ENCODE assay signal across 3 cellular contexts in genomic region chr2:85211606-85212005, GRCh38.
DNase-seq lines count a peak whose midpoint lies in the region; ATAC-seq and TF ChIP-seq lines count a peak whose summit lies in the region.
"Not testable (repeated sequence)": the region's sequence is repeated elsewhere in the genome, so short reads cannot be mapped to it uniquely, and the experiment has no call there.

No MANE protein-coding gene starts in this region.

- not testable (repeated sequence) for H3K14ac ChIP-seq in trophoblast cell (ENCODE audit: low read length)

- peaks cover 78% of the 10 kb centered on the region for H3K4me1 Mint-ChIP-seq in WTC11

- not testable (repeated sequence) for H3K27me3 Mint-ChIP-seq in WTC11 (ENCODE audit: low read depth)

- not testable (repeated sequence) for H3K9me3 Mint-ChIP-seq in WTC11

- CTCF ChIA-PET in WTC11 (lab: Charles Lee), result interaction anchor here (0.7 to 2.0 kb wide), 5 partner anchors 9 to 286 kb away, joined by 3 to 5 read pairs (median 4); partner anchors contain the start of gene TCF7L1

- not testable (repeated sequence) for H3K27ac ChIP-seq in trophoblast cell (ENCODE audit: low read depth, low read length); suprapubic skin

- not testable (repeated sequence) for H4K8ac ChIP-seq in trophoblast cell (ENCODE audit: low read depth, low read length)

- peak overlapping the region; percentile 73; the same call in 1 of the 2 replicates for H3K27ac Mint-ChIP-seq in WTC11

- not testable (repeated sequence) for H3K9ac ChIP-seq in trophoblast cell (ENCODE audit: low read length)

- not testable (repeated sequence) for H3K4ac ChIP-seq in trophoblast cell (ENCODE audit: low read depth, low read length)

- not testable (repeated sequence) for H3K4me2 ChIP-seq in trophoblast cell (ENCODE audit: low read length)

- H4K12ac ChIP-seq in trophoblast cell (ENCODE audit: low read depth, low read length), result not testable (repeated sequence)

- WGBS in trophoblast cell (ENCODE audit: extremely low coverage, insufficient coverage, insufficient read length), result no CpG with 5 or more reads among the region's 9 CpGs
- 95% methylated on average over 9 of the region's 9 CpGs for WGBS in suprapubic skin

- not testable (repeated sequence) for H4K91ac ChIP-seq in trophoblast cell (ENCODE audit: low read depth, low read length)

- H2AK5ac ChIP-seq in trophoblast cell (ENCODE audit: low read length), result not testable (repeated sequence)

- H3K4me3 ChIP-seq in trophoblast cell (ENCODE audit: low read depth, low read length); suprapubic skin: not testable (repeated sequence)

- H3K36me3 Mint-ChIP-seq in WTC11, result not testable (repeated sequence)

- TF ChIP-seq EP300 in suprapubic skin (IDR thresholded peaks at IDR 0.05), result not testable (repeated sequence)

- not testable (repeated sequence) for H2BK12ac ChIP-seq in trophoblast cell (ENCODE audit: low read length)

- ATAC-seq in WTC11, result not testable (repeated sequence)

- not testable (repeated sequence) for H3K23ac ChIP-seq in trophoblast cell (ENCODE audit: low read length)

- H3K18ac ChIP-seq in trophoblast cell (ENCODE audit: low read length), result not testable (repeated sequence)

- H3K79me2 ChIP-seq in trophoblast cell (ENCODE audit: control insufficient read depth, insufficient read depth, low read length, poor library complexity), result not testable (repeated sequence)

- H2BK120ac ChIP-seq in trophoblast cell (ENCODE audit: insufficient read depth, low read length, poor library complexity), result not testable (repeated sequence)

- DNase-seq in WTC11 (ENCODE audit: low spot score), result not testable (repeated sequence)
- DNase-seq in trophoblast cell (peak; percentile 2 to 55), suprapubic skin (ENCODE audit: low spot score in 2 of 2) (peak; percentile 14 to 56)

- not testable (repeated sequence) for H3K79me1 ChIP-seq in trophoblast cell (ENCODE audit: low read length)

- H2BK5ac ChIP-seq in trophoblast cell (ENCODE audit: low read depth, low read length, poor library complexity), result not testable (repeated sequence)

- not testable (repeated sequence) for H3K4me3 Mint-ChIP-seq in WTC11

- H3K36me3 ChIP-seq in trophoblast cell (ENCODE audit: control insufficient read depth in 1 of 2, insufficient read depth in 2 of 2, low read length in 2 of 2); suprapubic skin: not testable (repeated sequence)

- not testable (repeated sequence) for H3K27me3 ChIP-seq in trophoblast cell (ENCODE audit: insufficient read depth, low read length); suprapubic skin

- TF ChIP-seq CTCF in WTC11 (IDR thresholded peaks at IDR 0.05); suprapubic skin (IDR thresholded peaks at IDR 0.05): not testable (repeated sequence)

- H3K9me3 ChIP-seq in trophoblast cell (ENCODE audit: insufficient read depth, low read depth, low read length); suprapubic skin: not testable (repeated sequence)

- H3K4me1 ChIP-seq in trophoblast cell (ENCODE audit: control insufficient read depth in 1 of 2, insufficient read depth in 2 of 2, low read length in 2 of 2) (peaks cover 4 to 14% of the 10 kb centered on the region in 2 experiments), suprapubic skin (peaks cover 22% of the 10 kb centered on the region)

- POLR2A ChIA-PET in WTC11 (lab: Charles Lee), result interaction anchor here (0.6 to 1.9 kb wide), 5 partner anchors 9 to 44 kb away, joined by 3 to 9 read pairs (median 7); no protein-coding TSS in a partner anchor

- not testable (repeated sequence) for H2AFZ ChIP-seq in trophoblast cell (ENCODE audit: insufficient read depth, low read length, poor library complexity)

- not testable (repeated sequence) for TF ChIP-seq POLR2A in suprapubic skin (IDR thresholded peaks at IDR 0.05)
